ENCODE assay signal across 22 cellular contexts in genomic region chr3:25153130-25153529, GRCh38.
DNase-seq lines count a peak whose midpoint lies in the region; ATAC-seq, FAIRE-seq and TF ChIP-seq lines count a peak whose summit lies in the region.
"Had no signal": no experiment of that assay in that cellular context is flagged by ENCODE, and none has a peak within 500 bp of the region (broad histone marks: within the 10 kb centered on the region; RNA-seq: fewer than 3 reads in every experiment).

No MANE protein-coding gene starts in this region.

- H3K4ac ChIP-seq in H1 (replicated peaks; ENCODE audit: insufficient read length, low read depth, low read length) (peak overlapping the region; percentile 57), neuronal stem cell (ENCODE audit: low read length) (no peak overlapping the region)

- H2BK120ac ChIP-seq in H1 (replicated peaks; ENCODE audit: low read depth, low read length) (peak overlapping the region; percentile 62), neuronal stem cell (ENCODE audit: low read depth, low read length) (no peak overlapping the region)

- DNase-seq in SK-N-DZ (ENCODE audit: low spot score) (peak; percentile 56), H1 (ENCODE audit: low read depth in 1 of 2, low spot score in 2 of 2) (no peak), neuronal stem cell (ENCODE audit: low spot score) (no peak), tibial artery (no peak), HPDE6-E6E7 (ENCODE audit: extremely low spot score) (no peak), NCI-H82 (lab: John Stamatoyannopoulos, UW) (no peak)
- DNase-seq: Caco-2; CD8-positive, alpha-beta T cell; H9; HFFc6; MG63; NCI-H146; NCI-H1930; NCI-H2107; NCI-H446 treated with DMSO at 0.1 percent for 48 hours; NCI-H526; Right ventricle myocardium superior; RPMI8226 had no signal

- no peak overlapping the region; the same call in 1 of the 2 replicates for H2BK12ac ChIP-seq in H1 (ENCODE audit: low read depth, low read length)
- peak overlapping the region; percentile 51 for H2BK12ac ChIP-seq in neuronal stem cell (ENCODE audit: low read length)

- H3K27me3 ChIP-seq in H1 (replicated peaks in 1 of 4; ENCODE audit: control insufficient read depth in 3 of 4, extremely low read depth in 1 of 4, insufficient read depth in 3 of 4, low read length in 3 of 4) = no peaks in the 10 kb centered on the region
- no peaks in the 10 kb centered on the region for H3K27me3 ChIP-seq in neuronal stem cell (ENCODE audit: control insufficient read depth in 3 of 3, insufficient read depth in 3 of 3, low read depth in 1 of 3, low read length in 3 of 3)
- H3K27me3 ChIP-seq in tibial artery = no peaks in the 10 kb centered on the region
- H3K27me3 ChIP-seq: MG63, SJSA1 had no signal

- no peaks in the 10 kb centered on the region for H3K9me3 ChIP-seq in H1 (ENCODE audit: insufficient read depth in 2 of 2, low read depth in 1 of 2, low read length in 1 of 2)
- no peaks in the 10 kb centered on the region for H3K9me3 ChIP-seq in neuronal stem cell (replicated peaks in 1 of 2; ENCODE audit: control insufficient read depth in 2 of 2, insufficient read depth in 1 of 2, low read depth in 1 of 2, low read length in 2 of 2)
- H3K9me3 ChIP-seq in tibial artery = no peaks in the 10 kb centered on the region
- H3K9me3 ChIP-seq: Caco-2, MG63, SJSA1 had no signal

- no peak for TF ChIP-seq EP300 in H1 (IDR thresholded peaks at IDR 0.05; ENCODE audit: borderline replicate concordance in 1 of 2, low read depth in 2 of 2, low read length in 2 of 2)

- H3K14ac ChIP-seq in H1 (ENCODE audit: insufficient read length) = no peak overlapping the region
- no peak overlapping the region for H3K14ac ChIP-seq in neuronal stem cell (ENCODE audit: low read length)

- H3K36me3 ChIP-seq in H1 (ENCODE audit: control insufficient read depth in 2 of 4, insufficient read depth in 4 of 4, low read length in 3 of 4) = no peaks in the 10 kb centered on the region
- H3K36me3 ChIP-seq in neuronal stem cell (replicated peaks in 1 of 2; ENCODE audit: control insufficient read depth in 2 of 2, insufficient read depth in 2 of 2, low read length in 2 of 2) = no peaks in the 10 kb centered on the region
- no peaks in the 10 kb centered on the region for H3K36me3 ChIP-seq in tibial artery
- H3K36me3 ChIP-seq: MG63, SJSA1 had no signal

- H3K4me3 ChIP-seq in H1 (ENCODE audit: extremely low read depth in 1 of 4, insufficient read depth in 2 of 4, low read depth in 3 of 4, low read length in 4 of 4) (no peak overlapping the region), neuronal stem cell (ENCODE audit: low read length in 2 of 2) (no peak overlapping the region), tibial artery (no peak overlapping the region)
- H3K4me3 ChIP-seq: MG63, SJSA1 had no signal

- CTCF ChIA-PET in H1 (lab: Charles Lee; ENCODE audit: partially characterized antibody) = interaction anchor here (1.2 kb wide), 1 partner anchor 131 kb away, joined by 3 read pairs; no protein-coding TSS in a partner anchor

- no peak overlapping the region for H3K4me2 ChIP-seq in H1 (ENCODE audit: insufficient read depth in 1 of 2, low read depth in 2 of 2, low read length in 2 of 2)
- H3K4me2 ChIP-seq in neuronal stem cell (ENCODE audit: insufficient read depth, low read length, poor library complexity, severe bottlenecking) = no peak overlapping the region

- H2BK20ac ChIP-seq in H1 (ENCODE audit: low read length) = no peak overlapping the region

- H4K8ac ChIP-seq in H1 (ENCODE audit: extremely low read depth, insufficient read depth, low read length) (no peak overlapping the region), neuronal stem cell (ENCODE audit: low read depth, low read length) (no peak overlapping the region)

- no peak overlapping the region for H3K27ac ChIP-seq in H1 (ENCODE audit: low read depth, low read length)
- H3K27ac ChIP-seq in neuronal stem cell (replicated peaks; ENCODE audit: low read length) = no peak overlapping the region
- H3K27ac ChIP-seq in tibial artery = no peak overlapping the region
- H3K27ac ChIP-seq: C4-2B had no signal

- H4K91ac ChIP-seq in H1 (replicated peaks; ENCODE audit: insufficient read length, low read length) (peak overlapping the region; percentile 91), neuronal stem cell (ENCODE audit: low read depth, low read length, poor library complexity) (peak overlapping the region; percentile 76)

- H3K23ac ChIP-seq in H1 (ENCODE audit: insufficient read length) (no peak overlapping the region), neuronal stem cell (ENCODE audit: low read depth, low read length, poor library complexity) (no peak overlapping the region)

- FAIRE-seq in H1 (lab: Jason Lieb, UNC) = no peak
- FAIRE-seq: G401.6 had no signal

- no peak for TF ChIP-seq CTCF in H1 (IDR thresholded peaks at IDR 0.05; ENCODE audit: control extremely low read depth in 1 of 3, insufficient read depth in 1 of 3, low read depth in 1 of 3, low read length in 3 of 3)
- TF ChIP-seq CTCF in tibial artery (IDR thresholded peaks at IDR 0.05) = no peak

- no peak for TF ChIP-seq RAD21 in H1 (IDR thresholded peaks at IDR 0.05 in 1 of 2, conservative IDR thresholded peaks at IDR 0.05 in 1 of 2; ENCODE audit: low read depth in 2 of 2, low read length in 2 of 2)

- H3K4me1 ChIP-seq in H1 (replicated peaks in 1 of 4; ENCODE audit: control insufficient read depth in 3 of 4, insufficient read depth in 4 of 4, low read length in 3 of 4) = peaks cover 1 to 24% (median 11%) of the 10 kb centered on the region in 4 experiments; a peak in 5 of 7 replicates
- H3K4me1 ChIP-seq in neuronal stem cell (ENCODE audit: control insufficient read depth in 2 of 2, insufficient read depth in 1 of 2, low read depth in 1 of 2, low read length in 2 of 2) = peaks cover 13 to 42% of the 10 kb centered on the region in 2 donors
- H3K4me1 ChIP-seq in tibial artery = peaks cover 0 to 29% (median 4%) of the 10 kb centered on the region in 4 donors

- H3K9ac ChIP-seq in H1 (replicated peaks in 1 of 4; ENCODE audit: extremely low read depth in 1 of 4, low read depth in 3 of 4, low read length in 3 of 4) (no peak overlapping the region), neuronal stem cell (ENCODE audit: low read depth, low read length, poor library complexity) (no peak overlapping the region)

- 86% methylated on average over 8 of the region's 8 CpGs; no CpG with 5 or more reads in 1 of the 2 experiments for WGBS in H1 (ENCODE audit: extremely low coverage in 1 of 2, insufficient coverage in 1 of 2, insufficient read length in 1 of 2, insufficient replicate concordance in 2 of 2, low coverage in 1 of 2, low lambda C conversion rate in 2 of 2, missing lambda C conversion rate in 1 of 2), 2 experiments
- WGBS in neuronal stem cell (ENCODE audit: extremely low coverage in 2 of 2, insufficient read length in 2 of 2, insufficient replicate concordance in 1 of 2), 2 donors = no CpG with 5 or more reads among the region's 8 CpGs

- no peak for ATAC-seq in HG02798 (IDR thresholded peaks at IDR 0.05; ENCODE audit: poor library complexity, unreplicated experiment)
- ATAC-seq: CD8-positive, alpha-beta T cell had no signal

- H2AFZ ChIP-seq in H1 (ENCODE audit: low read length) (no peak overlapping the region), neuronal stem cell (ENCODE audit: low read length) (no peak overlapping the region)

- no peaks in the 10 kb centered on the region for H3K23me2 ChIP-seq in H1 (ENCODE audit: low read depth, low read length)

- no peaks in the 10 kb centered on the region for H3K79me2 ChIP-seq in H1 (ENCODE audit: control insufficient read depth in 1 of 2, insufficient read depth in 2 of 2, low read length in 2 of 2)

- no peak overlapping the region; the same call in 1 of the 2 replicates for H2AK5ac ChIP-seq in H1 (ENCODE audit: low read depth, low read length)
- no peak overlapping the region for H2AK5ac ChIP-seq in neuronal stem cell (ENCODE audit: low read depth, low read length)

- no peaks in the 10 kb centered on the region for H3K79me1 ChIP-seq in H1 (ENCODE audit: low read depth, low read length)
- no peaks in the 10 kb centered on the region for H3K79me1 ChIP-seq in neuronal stem cell (ENCODE audit: low read depth, low read length)

- no peak overlapping the region for H3K56ac ChIP-seq in H1 (replicated peaks; ENCODE audit: insufficient read length, low read depth, low read length)

- no peak for TF ChIP-seq POLR2A in H1 (IDR thresholded peaks at IDR 0.05; ENCODE audit: control extremely low read depth in 1 of 2, low read depth in 2 of 2, low read length in 2 of 2)

- H2BK15ac ChIP-seq in H1 (ENCODE audit: low read length) (no peak overlapping the region), neuronal stem cell (ENCODE audit: low read length) (no peak overlapping the region)

- 0 out of 2 replicates have a peak overlapping the region, but pooled peaks have one; percentile 16 for H2BK5ac ChIP-seq in H1 (ENCODE audit: low read depth, low read length)
- no peak overlapping the region for H2BK5ac ChIP-seq in neuronal stem cell (ENCODE audit: low read length)

- intact Hi-C loops in tibial artery (cut with DNase I; ENCODE audit: low total_unique reads) = no loop called here

- POLR2A ChIA-PET in H1 (lab: Charles Lee; ENCODE audit: partially characterized antibody) = no interaction called here

- H4K5ac ChIP-seq in H1 (ENCODE audit: insufficient read length, low read depth, low read length) = peak overlapping the region; percentile 29

- no peaks in the 10 kb centered on the region for H4K20me1 ChIP-seq in H1 (replicated peaks in 1 of 2; ENCODE audit: control insufficient read depth in 1 of 2, insufficient read depth in 2 of 2, low read length in 2 of 2)

- H3K18ac ChIP-seq in H1 (ENCODE audit: extremely low read depth, low read length) = no peak overlapping the region; the same call in 1 of the 2 replicates
- peak overlapping the region; percentile 63 for H3K18ac ChIP-seq in neuronal stem cell (ENCODE audit: low read length)

TF ChIP-seq in H1, 55 proteins besides CTCF, POLR2A, EP300 and RAD21:
- no peak for TF ChIP-seq KDM4A (IDR thresholded peaks at IDR 0.05; ENCODE audit: low read depth, low read length, severe bottlenecking)
- TF ChIP-seq MAFK (IDR thresholded peaks at IDR 0.05; ENCODE audit: low read depth, low read length) = peak; percentile 73; the same call in 1 of the 2 replicates
